In genomic region chr1:221356693-221357092, GRCh38 we compare ENCODE assay signal across 19 cellular contexts.
DNase-seq lines count a peak whose midpoint lies in the region; ATAC-seq and TF ChIP-seq lines count a peak whose summit lies in the region.
"Had no signal": no experiment of that assay in that cellular context is flagged by ENCODE, and none has a peak within 500 bp of the region (broad histone marks: within the 10 kb centered on the region; RNA-seq: fewer than 3 reads in every experiment).

No MANE protein-coding gene starts in this region.

- no peak overlapping the region for H3K4me3 Mint-ChIP-seq in progenitor cell of endocrine pancreas (ENCODE audit: low read depth)
- H3K4me3 Mint-ChIP-seq: activated CD8-positive, alpha-beta T cell treated with anti-CD3 and anti-CD28 coated beads for 36 hours; memory B cell; T-helper 17 cell had no signal

- H3K27me3 Mint-ChIP-seq in progenitor cell of endocrine pancreas: no peaks in the 10 kb centered on the region
- H3K27me3 Mint-ChIP-seq: memory B cell had no signal

- DNase-seq in GM12865 (ENCODE audit: low read depth) (peak; percentile 3), progenitor cell of endocrine pancreas (ENCODE audit: low spot score, unreplicated experiment) (no peak), NCI-H1436 treated with DMSO at 0.1 percent for 48 hours (lab: John Stamatoyannopoulos, UW) (no peak)
- DNase-seq in Jurkat, Clone E6-1 (ENCODE audit: low read depth, low spot score): peak; percentile 9
- DNase-seq: activated CD8-positive, alpha-beta T cell treated with anti-CD3 and anti-CD28 coated beads for 36 hours; activated naive CD4-positive, alpha-beta T cell; GOT3; kidney; NCI-H1105; NCI-H2171; NCI-H526 treated with DMSO at 0.1 percent for 48 hours; T-helper 17 cell; trophoblast cell had no signal

- H3K36me3 Mint-ChIP-seq in progenitor cell of endocrine pancreas (ENCODE audit: insufficient read depth): no peaks in the 10 kb centered on the region
- H3K36me3 Mint-ChIP-seq: memory B cell had no signal

- H3K4me3 ChIP-seq in GM12865 (ENCODE audit: low read depth, low read length): no peak overlapping the region
- H3K4me3 ChIP-seq in Jurkat, Clone E6-1 (ENCODE audit: low read length): no peak overlapping the region
- H3K4me3 ChIP-seq: K562, right atrium auricular region had no signal

- peaks cover 4% of the 10 kb centered on the region for H3K9me3 Mint-ChIP-seq in progenitor cell of endocrine pancreas (ENCODE audit: low read depth)
- H3K9me3 Mint-ChIP-seq: activated CD8-positive, alpha-beta T cell treated with anti-CD3 and anti-CD28 coated beads for 36 hours had no signal

- H3K27ac Mint-ChIP-seq in progenitor cell of endocrine pancreas: no peak overlapping the region
- H3K27ac Mint-ChIP-seq: activated CD8-positive, alpha-beta T cell treated with anti-CD3 and anti-CD28 coated beads for 36 hours; memory B cell; T-helper 17 cell had no signal

- H3K27ac ChIP-seq in VCaP: no peak overlapping the region
- H3K27ac ChIP-seq: right atrium auricular region had no signal

- ATAC-seq in GM21423 (IDR thresholded peaks at IDR 0.05; ENCODE audit: unreplicated experiment) (no peak), GM19035 (IDR thresholded peaks at IDR 0.05; ENCODE audit: unreplicated experiment) (no peak)
- ATAC-seq: activated CD8-positive, alpha-beta T cell treated with anti-CD3 and anti-CD28 coated beads for 36 hours; K562; T-helper 17 cell had no signal

- H3K4me1 Mint-ChIP-seq in progenitor cell of endocrine pancreas (ENCODE audit: low read depth): no peaks in the 10 kb centered on the region
- H3K4me1 Mint-ChIP-seq: memory B cell, T-helper 17 cell had no signal

- TF ChIP-seq CTCF in GM12865 (IDR thresholded peaks at IDR 0.05; ENCODE audit: insufficient read depth, low read depth, low read length, missing control alignments): peak; percentile 19
- peak; percentile 21 for TF ChIP-seq CTCF in VCaP (conservative IDR thresholded peaks at IDR 0.05)
- TF ChIP-seq CTCF in progenitor cell of endocrine pancreas (IDR thresholded peaks at IDR 0.05; ENCODE audit: unreplicated experiment): peak; percentile 16

Comparison
In these comparisons a context has a peak if more than half of its experiments do, and no peak if none do; other contexts are left out.
1. DNase-seq: peak in GM12865 (single experiment) and Jurkat, Clone E6-1 (single experiment); none in progenitor cell of endocrine pancreas (single experiment) and NCI-H1436 treated with DMSO at 0.1 percent for 48 hours (single experiment).
2. Peak in every context shown above with its lines, with median percentiles within 50 percentile points of each other: CTCF ChIP-seq.